1 cellular context compared by ENCODE assay signal in the genomic region with DNA sequence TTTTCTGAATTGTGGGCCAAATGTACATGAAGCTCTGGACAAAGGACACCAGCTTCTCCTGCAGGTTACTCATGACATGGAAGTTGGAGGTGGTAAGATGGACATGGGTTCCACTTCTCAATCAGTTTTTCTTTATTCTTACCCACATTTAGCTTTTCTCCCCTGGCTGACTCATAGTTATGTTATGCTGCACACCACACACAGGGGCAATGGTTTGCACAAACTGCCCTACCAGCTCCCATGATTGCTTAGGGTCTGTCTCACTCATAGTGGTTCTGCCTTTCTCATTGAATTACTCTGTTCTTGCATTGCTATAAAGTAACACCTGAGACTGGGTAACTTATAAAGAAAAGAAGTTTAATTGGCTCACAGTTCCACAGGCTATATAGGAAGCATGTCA.
TF ChIP-seq lines count a peak whose summit lies in the region.

No MANE protein-coding gene starts in this region.

TF ChIP-seq in IMR-90, 13 proteins besides CTCF, POLR2A, EP300 and RAD21:
- TF ChIP-seq, protein P1, sequence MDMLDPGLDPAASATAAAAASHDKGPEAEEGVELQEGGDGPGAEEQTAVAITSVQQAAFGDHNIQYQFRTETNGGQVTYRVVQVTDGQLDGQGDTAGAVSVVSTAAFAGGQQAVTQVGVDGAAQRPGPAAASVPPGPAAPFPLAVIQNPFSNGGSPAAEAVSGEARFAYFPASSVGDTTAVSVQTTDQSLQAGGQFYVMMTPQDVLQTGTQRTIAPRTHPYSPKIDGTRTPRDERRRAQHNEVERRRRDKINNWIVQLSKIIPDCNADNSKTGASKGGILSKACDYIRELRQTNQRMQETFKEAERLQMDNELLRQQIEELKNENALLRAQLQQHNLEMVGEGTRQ (IDR thresholded peaks at IDR 0.05; ENCODE audit: low read depth, low read length) = no peak
- TF ChIP-seq SMC3 (IDR thresholded peaks at IDR 0.05; ENCODE audit: low read depth, low read length) = no peak
- no peak for TF ChIP-seq RCOR1 (IDR thresholded peaks at IDR 0.05; ENCODE audit: insufficient replicate concordance, low read length)
- no peak for TF ChIP-seq MXI1 (IDR thresholded peaks at IDR 0.05; ENCODE audit: borderline replicate concordance, low read depth, low read length)
- no peak for TF ChIP-seq MAFK (IDR thresholded peaks at IDR 0.05; ENCODE audit: low read depth, low read length)
- no peak for TF ChIP-seq RFX5 (IDR thresholded peaks at IDR 0.05; ENCODE audit: low read depth, low read length)
- TF ChIP-seq CHD1 (IDR thresholded peaks at IDR 0.05; ENCODE audit: low read depth, low read length) = no peak
- no peak for TF ChIP-seq FOS (IDR thresholded peaks at IDR 0.05; ENCODE audit: low read depth, low read length)
- TF ChIP-seq NFE2L2 (IDR thresholded peaks at IDR 0.05; ENCODE audit: low read depth, low read length) = no peak
- TF ChIP-seq CEBPB (IDR thresholded peaks at IDR 0.05; ENCODE audit: low read depth, low read length) = no peak
- TF ChIP-seq, protein P2, sequence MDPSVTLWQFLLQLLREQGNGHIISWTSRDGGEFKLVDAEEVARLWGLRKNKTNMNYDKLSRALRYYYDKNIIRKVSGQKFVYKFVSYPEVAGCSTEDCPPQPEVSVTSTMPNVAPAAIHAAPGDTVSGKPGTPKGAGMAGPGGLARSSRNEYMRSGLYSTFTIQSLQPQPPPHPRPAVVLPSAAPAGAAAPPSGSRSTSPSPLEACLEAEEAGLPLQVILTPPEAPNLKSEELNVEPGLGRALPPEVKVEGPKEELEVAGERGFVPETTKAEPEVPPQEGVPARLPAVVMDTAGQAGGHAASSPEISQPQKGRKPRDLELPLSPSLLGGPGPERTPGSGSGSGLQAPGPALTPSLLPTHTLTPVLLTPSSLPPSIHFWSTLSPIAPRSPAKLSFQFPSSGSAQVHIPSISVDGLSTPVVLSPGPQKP (IDR thresholded peaks at IDR 0.05; ENCODE audit: borderline replicate concordance, low read depth, low read length) = no peak
- TF ChIP-seq BHLHE40 (IDR thresholded peaks at IDR 0.05; ENCODE audit: low read depth, low read length) = no peak
